2 cellular contexts compared by ENCODE assay signal in genomic region chr21:29074783-29075182, GRCh38.
TF ChIP-seq lines count a peak whose summit lies in the region.

No MANE protein-coding gene starts in this region.

TF ChIP-seq in HepG2, 621 proteins besides CTCF, POLR2A, EP300 and RAD21:
- TF ChIP-seq ZNF160 (CRISPR knock-in tag; IDR thresholded peaks at IDR 0.05) (no peak), IKZF1 (IDR thresholded peaks at IDR 0.05) (no peak), SNAPC4 (CRISPR knock-in tag; IDR thresholded peaks at IDR 0.05) (no peak), AKNA (CRISPR knock-in tag; IDR thresholded peaks at IDR 0.05; ENCODE audit: borderline replicate concordance) (no peak), ZFP1 (CRISPR knock-in tag; IDR thresholded peaks at IDR 0.05) (no peak), ISL2 (CRISPR knock-in tag; IDR thresholded peaks at IDR 0.05) (no peak)
TF ChIP-seq in HepG2: peak in this region for 0.

TF ChIP-seq in endothelial cell of umbilical vein, 7 proteins besides CTCF, POLR2A, EP300 and RAD21:
- no peak for TF ChIP-seq FOS (IDR thresholded peaks at IDR 0.05; ENCODE audit: borderline replicate concordance, insufficient read depth, low read length)
- no peak for TF ChIP-seq MYC (IDR thresholded peaks at IDR 0.05; ENCODE audit: low read depth, low read length)
- no peak for TF ChIP-seq EZH2 (IDR thresholded peaks at IDR 0.05; ENCODE audit: borderline replicate concordance, low read depth, low read length, severe bottlenecking)
- TF ChIP-seq MAX (IDR thresholded peaks at IDR 0.05; ENCODE audit: insufficient read depth, insufficient read length) = no peak
- TF ChIP-seq JUN (IDR thresholded peaks at IDR 0.05; ENCODE audit: borderline replicate concordance, insufficient read depth, insufficient read length, low read depth) = no peak
- TF ChIP-seq GATA2 (IDR thresholded peaks at IDR 0.05; ENCODE audit: insufficient read depth, insufficient read length, low read depth, low read length) = no peak
- TF ChIP-seq POLR2AphosphoS5 (IDR thresholded peaks at IDR 0.05; ENCODE audit: insufficient read depth, low read depth, low read length) = no peak
